21 cellular contexts compared by ENCODE assay signal in genomic region chr12:27462851-27463250, GRCh38. TPM values are rescaled to one million over a fixed set of nuclear protein-coding genes. Genes with fewer than 3 reads are reported as not detected.
DNase-seq lines count a peak whose midpoint lies in the region; ATAC-seq, FAIRE-seq and TF ChIP-seq lines count a peak whose summit lies in the region.
"Had no signal": no experiment of that assay in that cellular context is flagged by ENCODE, and none has a peak within 500 bp of the region (broad histone marks: within the 10 kb centered on the region; RNA-seq: fewer than 3 reads in every experiment).

No MANE protein-coding gene starts in this region.

- H3K4me3 ChIP-seq in BLaER1 (no peak overlapping the region), astrocyte (ENCODE audit: insufficient read depth, low read depth, low read length) (no peak overlapping the region), right cardiac atrium (ENCODE audit: low read length) (no peak overlapping the region)

- peaks cover 4% of the 10 kb centered on the region for H3K27me3 Mint-ChIP-seq in astrocyte (ENCODE audit: low read depth, unreplicated experiment)

- ATAC-seq in right cardiac atrium (peak; percentile 20 to 28), HG02870 (IDR thresholded peaks at IDR 0.05; ENCODE audit: unreplicated experiment) (no peak), GM18870 (IDR thresholded peaks at IDR 0.05; ENCODE audit: unreplicated experiment) (no peak), left lobe of liver (no peak)

- peak; percentile 9 for DNase-seq in M059J (ENCODE audit: low read depth)
- DNase-seq in astrocyte (ENCODE audit: low read depth): no peak
- no peak for DNase-seq in right cardiac atrium
- no peak for DNase-seq in HEK293T (ENCODE audit: extremely low spot score)
- DNase-seq in left lobe of liver (ENCODE audit: low spot score): no peak
- DNase-seq: activated gamma-delta T cell treated with Interleukin-2 at 50 U/mL for 16 hours; caudate nucleus; DMS79; GOT3; NCI-H1092 treated with DMSO at 0.1 percent for 48 hours; NCI-H2227 treated with DMSO at 0.1 percent for 48 hours; nucleus accumbens; stimulated activated CD4-positive, alpha-beta T cell treated with anti-CD3 and anti-CD28 coated beads, Interleukin-12 subunit alpha, Interleukin-12 subunit beta, amount 100 ng/mL, for 4 hours had no signal

- H4K20me1 ChIP-seq in BLaER1 (no peaks in the 10 kb centered on the region), astrocyte (ENCODE audit: insufficient read depth, low read length) (no peaks in the 10 kb centered on the region)

- no peaks in the 10 kb centered on the region for H3K79me2 ChIP-seq in astrocyte (ENCODE audit: insufficient read depth, low read length)

- H3K27ac ChIP-seq in BLaER1: no peak overlapping the region
- no peak overlapping the region for H3K27ac ChIP-seq in astrocyte (ENCODE audit: low read depth, low read length)
- no peak overlapping the region for H3K27ac ChIP-seq in right cardiac atrium (ENCODE audit: low read length)

- WGBS in right cardiac atrium: 68% methylated on average over 8 of the region's 8 CpGs

- no peak for TF ChIP-seq CTCF in astrocyte (IDR thresholded peaks at IDR 0.05; ENCODE audit: insufficient read depth, low read depth, low read length)

- peaks cover 11% of the 10 kb centered on the region for H3K4me1 Mint-ChIP-seq in astrocyte (ENCODE audit: low read depth, unreplicated experiment)

- H3K9me3 ChIP-seq in BLaER1: no peaks in the 10 kb centered on the region
- H3K9me3 ChIP-seq in astrocyte (ENCODE audit: insufficient read depth, low read depth, low read length): no peaks in the 10 kb centered on the region
- no peaks in the 10 kb centered on the region for H3K9me3 ChIP-seq in right cardiac atrium (ENCODE audit: control insufficient read depth, low read length)
- H3K9me3 ChIP-seq: SJSA1 had no signal

- H3K9ac ChIP-seq in BLaER1 (no peak overlapping the region), astrocyte (ENCODE audit: low read length) (peak overlapping the region; percentile 25)

- H3K4me1 ChIP-seq in BLaER1 (peaks cover 72% of the 10 kb centered on the region), astrocyte (ENCODE audit: insufficient read depth, low read length) (peaks cover 23% of the 10 kb centered on the region), right cardiac atrium (ENCODE audit: control insufficient read depth, insufficient read depth, low read length) (no peaks in the 10 kb centered on the region)

- FAIRE-seq in astrocyte (lab: Jason Lieb, UNC): no peak
- FAIRE-seq: islet of Langerhans, TTC549 had no signal

- POLR2A ChIA-PET in HEK293T (lab: Yijun Ruan, JAX): no interaction called here

- H3K27me3 ChIP-seq in BLaER1 (no peaks in the 10 kb centered on the region), astrocyte (ENCODE audit: insufficient read depth, low read length) (no peaks in the 10 kb centered on the region), right cardiac atrium (ENCODE audit: control insufficient read depth, insufficient read depth) (no peaks in the 10 kb centered on the region)
- H3K27me3 ChIP-seq: SJSA1 had no signal

- peaks cover 2% of the 10 kb centered on the region for H3K9me3 Mint-ChIP-seq in astrocyte (ENCODE audit: unreplicated experiment)

- H3K4me2 ChIP-seq in BLaER1 (peak overlapping the region; percentile 88), astrocyte (ENCODE audit: low read length) (peak overlapping the region; percentile 76)

- H3K36me3 Mint-ChIP-seq in astrocyte (ENCODE audit: low read depth, unreplicated experiment): no peaks in the 10 kb centered on the region

- no peak overlapping the region for H3K27ac Mint-ChIP-seq in astrocyte (ENCODE audit: unreplicated experiment)
- H3K27ac Mint-ChIP-seq: IgD-negative memory B cell had no signal

- H3K36me3 ChIP-seq in BLaER1 (no peaks in the 10 kb centered on the region), astrocyte (ENCODE audit: insufficient read depth, low read length) (no peaks in the 10 kb centered on the region)
- H3K36me3 ChIP-seq: SJSA1 had no signal

- no peak overlapping the region for H3K4me3 Mint-ChIP-seq in astrocyte (ENCODE audit: unreplicated experiment)
- H3K4me3 Mint-ChIP-seq: IgD-negative memory B cell had no signal

- no peak overlapping the region for H2AFZ ChIP-seq in astrocyte (ENCODE audit: low read depth, low read length)

- CTCF ChIA-PET in HEK293T (lab: Yijun Ruan, JAX): interaction anchor here (1.0 kb wide), 1 partner anchor 10 kb away, joined by 3 read pairs; no protein-coding TSS in a partner anchor

- intact Hi-C loops in right cardiac atrium (cut with DNase I): no loop called here

TF ChIP-seq in HEK293T, 16 proteins besides CTCF, POLR2A, EP300 and RAD21:
- TF ChIP-seq ZNF384 (IDR thresholded peaks at IDR 0.05) (no peak), FOXM1 (IDR thresholded peaks at IDR 0.05; ENCODE audit: borderline replicate concordance) (no peak), L3MBTL2 (conservative IDR thresholded peaks at IDR 0.05) (no peak), BHLHE40 (IDR thresholded peaks at IDR 0.05; ENCODE audit: borderline replicate concordance) (no peak), FOXA1 (IDR thresholded peaks at IDR 0.05) (no peak), PKNOX1 (IDR thresholded peaks at IDR 0.05) (no peak)

RNA-seq across cellular contexts. Expression of gene SMCO2, which starts 16.3 kb away (rescaled TPM):
- total RNA-seq in M059J (2014; rRNA removed; shearing (Covaris generic)): 1.6 TPM in 1 of 2 replicates, not detected in the other
- total RNA-seq in astrocyte (0.32 and 0.46 TPM in 2 replicates), right cardiac atrium (under 1 TPM in 1 of 4 donors, not detected in 3; 0.28 TPM), left lobe of liver (not detected)
- 0.14 TPM for polyA plus RNA-seq in right cardiac atrium
- total RNA-seq: mononuclear cell, SJSA1 had no signal
- polyA plus RNA-seq: IgD-negative memory B cell had no signal

Comparison
In these comparisons a context has a peak if more than half of its experiments do, and no peak if none do; other contexts are left out.
1. ATAC-seq: peak in right cardiac atrium (2 of 2); none in HG02870 (single experiment), GM18870 (single experiment) and left lobe of liver (single experiment).